8 cellular contexts compared by ENCODE assay signal in genomic region chr5:57171818-57172465, GRCh38. TPM values are rescaled to one million over a fixed set of nuclear protein-coding genes. Genes with fewer than 3 reads are reported as not detected.
DNase-seq lines count a peak whose midpoint lies in the region; ATAC-seq and TF ChIP-seq lines count a peak whose summit lies in the region.

No MANE protein-coding gene starts in this region.

- H3K4me3 ChIP-seq in Karpas-422 (ENCODE audit: low read length) = peak overlapping the region; percentile 98
- peak overlapping the region; percentile 83 to 99 for H3K4me3 ChIP-seq in ascending aorta
- H3K4me3 ChIP-seq in lung = no peak overlapping the region
- peak overlapping the region; percentile 73 to 89 for H3K4me3 ChIP-seq in tibial artery

- TF ChIP-seq CTCF in ascending aorta (IDR thresholded peaks at IDR 0.05) (no peak), lung (IDR thresholded peaks at IDR 0.05; ENCODE audit: control extremely low read depth, extremely low read depth) (no peak), tibial artery (IDR thresholded peaks at IDR 0.05) (no peak), GM10266 (IDR thresholded peaks at IDR 0.05; ENCODE audit: control insufficient read depth, insufficient read depth, low read depth, missing control alignments) (no peak)

- in situ Hi-C loops in ACHN (cut with HindIII; ENCODE audit: low pct_ligation_motif_present, low pct_unique_long_range_greater_than_20kb, low sequenced_read_pairs) = no loop called here

- H3K4me2 ChIP-seq in Karpas-422 (ENCODE audit: low read depth, low read length, poor library complexity, severe bottlenecking) = peak overlapping the region; percentile 75

- peaks cover 32% of the 10 kb centered on the region for H3K79me2 ChIP-seq in Karpas-422 (ENCODE audit: low read length)

- peak overlapping the region; percentile 99 for H3K9ac ChIP-seq in Karpas-422 (ENCODE audit: low read length)

- peak overlapping the region; percentile 92 for H2AFZ ChIP-seq in Karpas-422 (ENCODE audit: low read length)

- H3K4me1 ChIP-seq in Karpas-422 (ENCODE audit: low read length) = peaks cover 25% of the 10 kb centered on the region
- peaks cover 0 to 5% of the 10 kb centered on the region in 2 donors for H3K4me1 ChIP-seq in ascending aorta
- peaks cover 0 to 3% of the 10 kb centered on the region in 2 donors for H3K4me1 ChIP-seq in lung (ENCODE audit: control insufficient read depth in 2 of 2, insufficient read depth in 2 of 2, low read length in 2 of 2)
- peaks cover 0 to 23% (median 3%) of the 10 kb centered on the region in 4 donors for H3K4me1 ChIP-seq in tibial artery

- DNase-seq in ACHN (peak; percentile 1), Karpas-422 (peak; percentile 50), ascending aorta (ENCODE audit: low spot score in 2 of 2) (no peak), lung (ENCODE audit: low spot score) (peak; percentile 49), tibial artery (no peak), NCI-H774 (lab: John Stamatoyannopoulos, UW) (no peak), kidney glomerular epithelial cell (lab: John Stamatoyannopoulos, UW) (no peak), GM10266 (ENCODE audit: extremely low spot score) (no peak)

- H3K9me3 ChIP-seq in Karpas-422 (ENCODE audit: low read length) (no peaks in the 10 kb centered on the region), ascending aorta (no peaks in the 10 kb centered on the region), lung (ENCODE audit: control insufficient read depth in 2 of 2, insufficient read depth in 1 of 2, low read length in 1 of 2) (no peaks in the 10 kb centered on the region), tibial artery (no peaks in the 10 kb centered on the region)

- H3K27me3 ChIP-seq in Karpas-422 (ENCODE audit: low read length) = no peaks in the 10 kb centered on the region
- no peaks in the 10 kb centered on the region for H3K27me3 ChIP-seq in ascending aorta
- no peaks in the 10 kb centered on the region for H3K27me3 ChIP-seq in lung (ENCODE audit: control insufficient read depth, insufficient read depth)
- H3K27me3 ChIP-seq in tibial artery = no peaks in the 10 kb centered on the region

- peaks cover 10% of the 10 kb centered on the region for H3K36me3 ChIP-seq in Karpas-422 (ENCODE audit: insufficient read depth, low read length)
- no peaks in the 10 kb centered on the region for H3K36me3 ChIP-seq in ascending aorta
- no peaks in the 10 kb centered on the region for H3K36me3 ChIP-seq in lung (ENCODE audit: control insufficient read depth in 2 of 2, insufficient read depth in 2 of 2, low read length in 2 of 2)
- no peaks in the 10 kb centered on the region for H3K36me3 ChIP-seq in tibial artery

- no peak for ATAC-seq in lung (ENCODE audit: insufficient read depth, low FRiP score)

- intact Hi-C loops in ascending aorta (cut with DNase I) (loop anchor here (2.0 to 10.0 kb wide), 6 partner anchors 49 to 1867 kb away; partner anchors contain the start of genes DHX29, MAP3K1, MTREX and PLK2), tibial artery (cut with DNase I; ENCODE audit: low total_unique reads) (loop anchor here (2.0 kb wide), 1 partner anchor 263 kb away; the partner anchor contains the start of gene SETD9)

- peaks cover 20% of the 10 kb centered on the region for H4K20me1 ChIP-seq in Karpas-422 (ENCODE audit: insufficient read depth, low read depth, low read length)

- no peaks in the 10 kb centered on the region for H3K9me2 ChIP-seq in Karpas-422 (replicated peaks; ENCODE audit: insufficient read depth, low read length)

- peak overlapping the region; percentile 90 for H3K27ac ChIP-seq in Karpas-422 (ENCODE audit: low read length)
- H3K27ac ChIP-seq in ascending aorta = no peak overlapping the region
- H3K27ac ChIP-seq in lung (ENCODE audit: low read depth in 1 of 2, low read length in 1 of 2) = no peak overlapping the region
- peak overlapping the region; percentile 95 to 99 for H3K27ac ChIP-seq in tibial artery

- 54 to 69% methylated on average over 16 of the region's 16 CpGs for WGBS in lung, 2 donors

RNA-seq across cellular contexts. Expression of gene GPBP1, which starts 1.9 kb away (rescaled TPM):
- total RNA-seq in Karpas-422 (2014; rRNA removed; shearing (Covaris generic); ENCODE audit: low replicate concordance) = 67.3 and 69.0 TPM in 2 replicates
- 21.2 TPM for total RNA-seq in ascending aorta
- 100 to 1,000 TPM in 1 of 2 donors, 10 to 100 TPM in 1; 49.6 to 159 TPM for total RNA-seq in lung
- polyA plus RNA-seq in lung = 10 to 100 TPM; 42.6 to 49.3 TPM

Comparison
In these comparisons a context has a peak if more than half of its experiments do, and no peak if none do; other contexts are left out.
1. DNase-seq: peak in ACHN (single experiment), Karpas-422 (single experiment) and lung (single experiment); none in ascending aorta (0 of 2), tibial artery (0 of 2), NCI-H774 (single experiment), kidney glomerular epithelial cell (single experiment) and GM10266 (single experiment).
2. H3K27ac ChIP-seq: peak in Karpas-422 (single experiment) and tibial artery (2 of 2); none in ascending aorta (0 of 2) and lung (0 of 2).